Comparison of ENCODE assay signal across 1 cellular context in the genomic region with DNA sequence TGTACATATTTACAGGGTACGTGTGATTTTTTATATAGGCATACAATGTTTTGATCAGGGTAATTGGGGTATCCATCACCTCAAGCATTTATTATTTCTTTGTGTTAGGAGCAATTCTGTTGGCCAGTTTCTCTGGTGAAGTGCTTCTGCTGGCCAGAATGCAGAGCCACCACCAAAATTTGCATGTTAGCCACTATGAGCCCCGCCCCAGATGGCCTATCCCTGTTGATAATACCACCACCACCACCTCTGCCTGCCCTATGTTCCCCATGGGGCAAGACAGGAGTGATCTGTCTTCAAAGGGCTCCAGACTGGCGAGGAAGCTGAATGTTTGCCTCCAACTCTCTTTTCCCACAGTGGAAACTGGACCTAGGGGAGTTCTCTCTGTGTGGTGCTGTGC.
TF ChIP-seq lines count a peak whose summit lies in the region.

No MANE protein-coding gene starts in this region.

TF ChIP-seq in GM12878, 131 proteins besides CTCF, POLR2A, EP300 and RAD21 (continued from another document):
- no peak for TF ChIP-seq SMAD1 (IDR thresholded peaks at IDR 0.05; ENCODE audit: low read depth, partially characterized antibody)
- TF ChIP-seq, protein P1, sequence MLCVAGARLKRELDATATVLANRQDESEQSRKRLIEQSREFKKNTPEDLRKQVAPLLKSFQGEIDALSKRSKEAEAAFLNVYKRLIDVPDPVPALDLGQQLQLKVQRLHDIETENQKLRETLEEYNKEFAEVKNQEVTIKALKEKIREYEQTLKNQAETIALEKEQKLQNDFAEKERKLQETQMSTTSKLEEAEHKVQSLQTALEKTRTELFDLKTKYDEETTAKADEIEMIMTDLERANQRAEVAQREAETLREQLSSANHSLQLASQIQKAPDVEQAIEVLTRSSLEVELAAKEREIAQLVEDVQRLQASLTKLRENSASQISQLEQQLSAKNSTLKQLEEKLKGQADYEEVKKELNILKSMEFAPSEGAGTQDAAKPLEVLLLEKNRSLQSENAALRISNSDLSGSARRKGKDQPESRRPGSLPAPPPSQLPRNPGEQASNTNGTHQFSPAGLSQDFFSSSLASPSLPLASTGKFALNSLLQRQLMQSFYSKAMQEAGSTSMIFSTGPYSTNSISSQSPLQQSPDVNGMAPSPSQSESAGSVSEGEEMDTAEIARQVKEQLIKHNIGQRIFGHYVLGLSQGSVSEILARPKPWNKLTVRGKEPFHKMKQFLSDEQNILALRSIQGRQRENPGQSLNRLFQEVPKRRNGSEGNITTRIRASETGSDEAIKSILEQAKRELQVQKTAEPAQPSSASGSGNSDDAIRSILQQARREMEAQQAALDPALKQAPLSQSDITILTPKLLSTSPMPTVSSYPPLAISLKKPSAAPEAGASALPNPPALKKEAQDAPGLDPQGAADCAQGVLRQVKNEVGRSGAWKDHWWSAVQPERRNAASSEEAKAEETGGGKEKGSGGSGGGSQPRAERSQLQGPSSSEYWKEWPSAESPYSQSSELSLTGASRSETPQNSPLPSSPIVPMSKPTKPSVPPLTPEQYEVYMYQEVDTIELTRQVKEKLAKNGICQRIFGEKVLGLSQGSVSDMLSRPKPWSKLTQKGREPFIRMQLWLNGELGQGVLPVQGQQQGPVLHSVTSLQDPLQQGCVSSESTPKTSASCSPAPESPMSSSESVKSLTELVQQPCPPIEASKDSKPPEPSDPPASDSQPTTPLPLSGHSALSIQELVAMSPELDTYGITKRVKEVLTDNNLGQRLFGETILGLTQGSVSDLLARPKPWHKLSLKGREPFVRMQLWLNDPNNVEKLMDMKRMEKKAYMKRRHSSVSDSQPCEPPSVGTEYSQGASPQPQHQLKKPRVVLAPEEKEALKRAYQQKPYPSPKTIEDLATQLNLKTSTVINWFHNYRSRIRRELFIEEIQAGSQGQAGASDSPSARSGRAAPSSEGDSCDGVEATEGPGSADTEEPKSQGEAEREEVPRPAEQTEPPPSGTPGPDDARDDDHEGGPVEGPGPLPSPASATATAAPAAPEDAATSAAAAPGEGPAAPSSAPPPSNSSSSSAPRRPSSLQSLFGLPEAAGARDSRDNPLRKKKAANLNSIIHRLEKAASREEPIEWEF (IDR thresholded peaks at IDR 0.05; ENCODE audit: insufficient replicate concordance, low read depth, low read length), result no peak
- 0 out of 3 replicates have a peak, but pooled peaks have one; percentile 16 for TF ChIP-seq POU2F2 (IDR thresholded peaks at IDR 0.05; ENCODE audit: borderline replicate concordance, low read depth, low read length)
- no peak for TF ChIP-seq NFIC (IDR thresholded peaks at IDR 0.05; ENCODE audit: low read depth, low read length)
TF ChIP-seq in GM12878: peak in this region for 1.
